Comparison of ENCODE assay signal across 9 cellular contexts in the genomic region with DNA sequence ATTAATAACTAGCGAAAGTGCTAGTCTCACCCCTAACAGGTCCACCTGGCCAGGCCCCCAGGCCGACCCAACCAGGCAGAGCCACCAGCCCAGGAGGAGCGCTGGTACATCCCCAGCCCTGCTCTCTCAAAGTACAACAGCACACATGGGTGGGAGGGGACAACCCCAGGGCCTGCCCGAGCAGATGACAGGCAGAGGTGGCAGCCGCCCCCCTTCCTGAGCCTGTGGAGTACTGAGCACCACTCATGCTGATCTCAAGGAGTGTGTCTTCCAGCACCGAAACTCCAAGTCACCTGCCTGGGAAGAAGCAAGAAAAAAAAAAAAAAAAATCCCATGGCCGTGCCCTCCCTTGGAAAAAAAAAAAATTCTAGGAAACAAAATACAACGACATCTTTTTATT.
DNase-seq lines count a peak whose midpoint lies in the region; ATAC-seq lines count a peak whose summit lies in the region.
"Had no signal": no experiment of that assay in that cellular context is flagged by ENCODE, and none has a peak within 500 bp of the region (broad histone marks: within the 10 kb centered on the region; RNA-seq: fewer than 3 reads in every experiment).

No MANE protein-coding gene starts in this region.

- peak overlapping the region; percentile 75 for H3K14ac ChIP-seq in neuronal stem cell (ENCODE audit: low read length)

- H3K18ac ChIP-seq in neuronal stem cell (ENCODE audit: low read length), result peak overlapping the region; percentile 81

- no peak overlapping the region for H2BK5ac ChIP-seq in neuronal stem cell (ENCODE audit: low read length)

- H3K4me3 ChIP-seq in neuronal stem cell (ENCODE audit: low read length in 2 of 2), result no peak overlapping the region
- H3K4me3 ChIP-seq in aorta (ENCODE audit: low read length in 2 of 2), result no peak overlapping the region

- intact Hi-C loops in aorta (cut with DNase I), result no loop called here

- H3K9ac ChIP-seq in neuronal stem cell (ENCODE audit: low read depth, low read length, poor library complexity), result no peak overlapping the region

- no peaks in the 10 kb centered on the region for H3K36me3 ChIP-seq in neuronal stem cell (replicated peaks in 1 of 2; ENCODE audit: control insufficient read depth in 2 of 2, insufficient read depth in 2 of 2, low read length in 2 of 2)
- H3K36me3 ChIP-seq in aorta (ENCODE audit: control insufficient read depth in 1 of 2, insufficient read depth in 2 of 2, low read length in 1 of 2), result no peaks in the 10 kb centered on the region

- peaks cover 4% of the 10 kb centered on the region for H3K79me1 ChIP-seq in neuronal stem cell (ENCODE audit: low read depth, low read length)

- no peak for ATAC-seq in HG02970 (IDR thresholded peaks at IDR 0.05; ENCODE audit: low FRiP score, unreplicated experiment)
- no peak for ATAC-seq in aorta (ENCODE audit: low FRiP score)
- ATAC-seq in HG03135 (IDR thresholded peaks at IDR 0.05; ENCODE audit: unreplicated experiment), result no peak

- peak overlapping the region; percentile 75 for H2BK15ac ChIP-seq in neuronal stem cell (ENCODE audit: low read length)

- H3K4me1 ChIP-seq in neuronal stem cell (ENCODE audit: control insufficient read depth in 2 of 2, insufficient read depth in 1 of 2, low read depth in 1 of 2, low read length in 2 of 2) (peaks cover 39 to 43% of the 10 kb centered on the region in 2 donors), aorta (ENCODE audit: control insufficient read depth in 1 of 2, insufficient read depth in 2 of 2, low read length in 2 of 2) (no peaks in the 10 kb centered on the region)

- H3K9me3 ChIP-seq in neuronal stem cell (replicated peaks in 1 of 2; ENCODE audit: control insufficient read depth in 2 of 2, insufficient read depth in 1 of 2, low read depth in 1 of 2, low read length in 2 of 2), result no peaks in the 10 kb centered on the region
- no peaks in the 10 kb centered on the region for H3K9me3 ChIP-seq in aorta (ENCODE audit: control insufficient read depth, low read length)
- H3K9me3 ChIP-seq: Caco-2 had no signal

- no peak overlapping the region for H2BK12ac ChIP-seq in neuronal stem cell (ENCODE audit: low read length)

- H3K27me3 ChIP-seq in neuronal stem cell (ENCODE audit: control insufficient read depth in 3 of 3, insufficient read depth in 3 of 3, low read depth in 1 of 3, low read length in 3 of 3) (no peaks in the 10 kb centered on the region), aorta (ENCODE audit: control insufficient read depth in 1 of 2, insufficient read depth in 2 of 2, low read length in 1 of 2) (no peaks in the 10 kb centered on the region)

- H2AK5ac ChIP-seq in neuronal stem cell (ENCODE audit: low read depth, low read length), result peak overlapping the region; percentile 63

- no peak overlapping the region for H2BK120ac ChIP-seq in neuronal stem cell (ENCODE audit: low read depth, low read length)

- no peak overlapping the region for H3K23ac ChIP-seq in neuronal stem cell (ENCODE audit: low read depth, low read length, poor library complexity)

- WGBS in neuronal stem cell (ENCODE audit: extremely low coverage in 2 of 2, insufficient read length in 2 of 2, insufficient replicate concordance in 1 of 2), 2 donors, result no CpG with 5 or more reads among the region's 8 CpGs
- WGBS in aorta, 2 donors, result 77 to 85% methylated on average over 8 of the region's 8 CpGs

- no peak overlapping the region for H4K91ac ChIP-seq in neuronal stem cell (ENCODE audit: low read depth, low read length, poor library complexity)

- peak; percentile 33 for DNase-seq in stimulated activated naive CD4-positive, alpha-beta T cell treated with Interleukin-2 at 50 U/mL for 16 hours (lab: John Stamatoyannopoulos, UW)
- no peak for DNase-seq in stimulated activated naive CD4-positive, alpha-beta T cell (lab: John Stamatoyannopoulos, UW)
- DNase-seq in NCI-H524 treated with DMSO at 0.1 percent for 48 hours (lab: John Stamatoyannopoulos, UW) (peak; percentile 56), neuronal stem cell (ENCODE audit: low spot score) (no peak), germinal center (ENCODE audit: low spot score) (no peak), aorta (no peak)
- DNase-seq: Caco-2 had no signal

- no peak overlapping the region for H2AFZ ChIP-seq in neuronal stem cell (ENCODE audit: low read length)

- no peak overlapping the region for H3K4me2 ChIP-seq in neuronal stem cell (ENCODE audit: insufficient read depth, low read length, poor library complexity, severe bottlenecking)

- no peak overlapping the region for H3K27ac ChIP-seq in neuronal stem cell (replicated peaks; ENCODE audit: low read length)
- no peak overlapping the region for H3K27ac ChIP-seq in aorta (ENCODE audit: low read depth in 1 of 2, low read length in 2 of 2)

- peak overlapping the region; percentile 30 for H3K4ac ChIP-seq in neuronal stem cell (ENCODE audit: low read length)

- no peak overlapping the region for H4K8ac ChIP-seq in neuronal stem cell (ENCODE audit: low read depth, low read length)

Comparison
In these comparisons a context has a peak if more than half of its experiments do, and no peak if none do; other contexts are left out.
1. DNase-seq: peak in stimulated activated naive CD4-positive, alpha-beta T cell treated with Interleukin-2 at 50 U/mL for 16 hours (single experiment) and NCI-H524 treated with DMSO at 0.1 percent for 48 hours (single experiment); none in stimulated activated naive CD4-positive, alpha-beta T cell (0 of 6), neuronal stem cell (single experiment), germinal center (single experiment) and aorta (0 of 2).